Comparison of ENCODE assay signal across 10 cellular contexts in genomic region chr18:34647251-34647650, GRCh38.
DNase-seq lines count a peak whose midpoint lies in the region; ATAC-seq and TF ChIP-seq lines count a peak whose summit lies in the region.
"Had no signal": no experiment of that assay in that cellular context is flagged by ENCODE, and none has a peak within 500 bp of the region (broad histone marks: within the 10 kb centered on the region; RNA-seq: fewer than 3 reads in every experiment).

No MANE protein-coding gene starts in this region.

- no peaks in the 10 kb centered on the region for H3K9me3 ChIP-seq in H9 (ENCODE audit: control insufficient read depth, low read depth, low read length)

- no peak overlapping the region for H3K14ac ChIP-seq in H9 (ENCODE audit: insufficient read depth, low read length)

- H3K4me1 ChIP-seq in H9 (ENCODE audit: insufficient read depth, low read length) = peaks cover 8% of the 10 kb centered on the region; the same call in 1 of the 2 replicates
- no peaks in the 10 kb centered on the region for H3K4me1 ChIP-seq in foreskin keratinocyte

- no peak overlapping the region for H2BK20ac ChIP-seq in H9 (ENCODE audit: low read depth, low read length, poor library complexity, severe bottlenecking)

- H3K4me1 Mint-ChIP-seq in H9 = peaks cover 17 to 31% of the 10 kb centered on the region in 2 experiments

- no peaks in the 10 kb centered on the region for H3K9me3 Mint-ChIP-seq in H9

- H3K27ac ChIP-seq in H9 (ENCODE audit: insufficient read length, low read depth, low read length) (no peak overlapping the region), foreskin keratinocyte (no peak overlapping the region)

- DNase-seq in H9 (peak; percentile 82), Kasumi-1 (lab: John Stamatoyannopoulos, UW) (peak; percentile 7 to 13), foreskin keratinocyte (no peak), NCI-H1092 treated with DMSO at 0.1 percent for 48 hours (lab: John Stamatoyannopoulos, UW) (no peak), omental fat pad (ENCODE audit: low spot score) (no peak), GF-D8 (lab: John Stamatoyannopoulos, UW) (no peak)
- no peak for DNase-seq in activated naive CD4-positive, alpha-beta T cell treated with Interleukin-2 at 50 U/mL for 16 hours
- DNase-seq: activated CD8-positive, alpha-beta memory T cell treated with anti-CD3 and anti-CD28 coated beads, Interleukin-2, amount 50 U/mL, for 48 hours; NCI-H1417 treated with DMSO at 0.1 percent for 48 hours had no signal

- H2BK12ac ChIP-seq in H9 (ENCODE audit: insufficient read length, low read depth, low read length) = no peak overlapping the region

- H3K36me3 Mint-ChIP-seq in H9 (ENCODE audit: insufficient read depth in 1 of 3, low read depth in 3 of 3) = no peaks in the 10 kb centered on the region; a peak in 1 of 7 replicates

- H3K4me3 Mint-ChIP-seq in H9 = no peak overlapping the region

- H4K20me1 ChIP-seq in H9 (ENCODE audit: control insufficient read depth, insufficient read depth, insufficient read length) = no peaks in the 10 kb centered on the region

- H3K9ac ChIP-seq in H9 (ENCODE audit: extremely low read depth, insufficient read length, low read length) = no peak overlapping the region

- no peak overlapping the region for H4K8ac ChIP-seq in H9 (replicated peaks; ENCODE audit: insufficient read length, low read depth, low read length)

- peak; percentile 81 for ATAC-seq in GM18858 (IDR thresholded peaks at IDR 0.05; ENCODE audit: unreplicated experiment)
- peak; percentile 24 for ATAC-seq in foreskin keratinocyte
- ATAC-seq in omental fat pad (ENCODE audit: low FRiP score) = no peak

- H2AFZ ChIP-seq in H9 (ENCODE audit: low read length) = no peak overlapping the region

- no peak overlapping the region for H2BK120ac ChIP-seq in H9 (ENCODE audit: low read depth, low read length, poor library complexity, severe bottlenecking)

- H3K79me2 ChIP-seq in H9 (ENCODE audit: insufficient read depth, low read length) = no peaks in the 10 kb centered on the region

- H3K27me3 Mint-ChIP-seq in H9 (ENCODE audit: low read depth) = no peaks in the 10 kb centered on the region

- H4K91ac ChIP-seq in H9 (ENCODE audit: insufficient read length, low read depth, low read length) = no peak overlapping the region

- no peaks in the 10 kb centered on the region for H3K23me2 ChIP-seq in H9 (ENCODE audit: insufficient read length, low read depth, low read length, poor library complexity, severe bottlenecking)

- WGBS in H9 (ENCODE audit: extremely low coverage, insufficient read length, low lambda C conversion rate) = no CpG with 5 or more reads among the region's 4 CpGs

- no peak overlapping the region for H2BK5ac ChIP-seq in H9 (ENCODE audit: insufficient read length, low read length)

- TF ChIP-seq CTCF in H9 (conservative IDR thresholded peaks at IDR 0.05) (peak; percentile 56; the same call in 2 of the 3 replicates), foreskin keratinocyte (conservative IDR thresholded peaks at IDR 0.05) (no peak), omental fat pad (IDR thresholded peaks at IDR 0.05) (no peak)

- no peak overlapping the region for H2BK15ac ChIP-seq in H9 (ENCODE audit: low read depth, low read length)

- no peak overlapping the region for H3K18ac ChIP-seq in H9 (ENCODE audit: insufficient read length, low read depth, low read length)

- H3K79me1 ChIP-seq in H9 (ENCODE audit: insufficient read depth, low read depth, low read length, poor library complexity, severe bottlenecking) = no peaks in the 10 kb centered on the region

- H3K23ac ChIP-seq in H9 (ENCODE audit: insufficient read length, low read depth, low read length) = no peak overlapping the region

- H3K27me3 ChIP-seq in H9 (ENCODE audit: insufficient read depth, low read length) (no peaks in the 10 kb centered on the region), foreskin keratinocyte (peaks cover 12% of the 10 kb centered on the region)

- H3K56ac ChIP-seq in H9 (ENCODE audit: insufficient read length, low read depth, low read length) = no peak overlapping the region

- H4K5ac ChIP-seq in H9 (ENCODE audit: insufficient read length, low read depth, low read length) = no peak overlapping the region

- H3T11ph ChIP-seq in H9 (ENCODE audit: low read length) = no peak overlapping the region

- no peak overlapping the region for H3K4ac ChIP-seq in H9 (ENCODE audit: low read depth, low read length)

- no peak overlapping the region for H3K27ac Mint-ChIP-seq in H9

- H2AK5ac ChIP-seq in H9 (ENCODE audit: insufficient read length, low read length) = no peak overlapping the region

- no peak overlapping the region for H3K4me2 ChIP-seq in H9 (ENCODE audit: insufficient read depth, insufficient read length, low read length)

Comparison
In these comparisons a context has a peak if more than half of its experiments do, and no peak if none do; other contexts are left out.
1. DNase-seq: peak in H9 (single experiment) and Kasumi-1 (2 of 2); none in foreskin keratinocyte (0 of 2), NCI-H1092 treated with DMSO at 0.1 percent for 48 hours (single experiment), omental fat pad (single experiment), GF-D8 (single experiment) and activated naive CD4-positive, alpha-beta T cell treated with Interleukin-2 at 50 U/mL for 16 hours (single experiment).